1 cellular context compared by ENCODE assay signal in genomic region chr9:113570106-113570505, GRCh38.
TF ChIP-seq lines count a peak whose summit lies in the region.

No MANE protein-coding gene starts in this region.

TF ChIP-seq in HCT116, 20 proteins besides CTCF, POLR2A, EP300 and RAD21 (continued from another document):
- TF ChIP-seq MAX (IDR thresholded peaks at IDR 0.05): no peak
- TF ChIP-seq ATF3 (IDR thresholded peaks at IDR 0.05): no peak
- no peak for TF ChIP-seq POLR2AphosphoS5 (IDR thresholded peaks at IDR 0.05; ENCODE audit: low read depth, low read length)
- TF ChIP-seq ZFX (IDR thresholded peaks at IDR 0.05): no peak
- no peak for TF ChIP-seq SRF (IDR thresholded peaks at IDR 0.05; ENCODE audit: low read depth)
